8 cellular contexts compared by ENCODE assay signal in the genomic region with DNA sequence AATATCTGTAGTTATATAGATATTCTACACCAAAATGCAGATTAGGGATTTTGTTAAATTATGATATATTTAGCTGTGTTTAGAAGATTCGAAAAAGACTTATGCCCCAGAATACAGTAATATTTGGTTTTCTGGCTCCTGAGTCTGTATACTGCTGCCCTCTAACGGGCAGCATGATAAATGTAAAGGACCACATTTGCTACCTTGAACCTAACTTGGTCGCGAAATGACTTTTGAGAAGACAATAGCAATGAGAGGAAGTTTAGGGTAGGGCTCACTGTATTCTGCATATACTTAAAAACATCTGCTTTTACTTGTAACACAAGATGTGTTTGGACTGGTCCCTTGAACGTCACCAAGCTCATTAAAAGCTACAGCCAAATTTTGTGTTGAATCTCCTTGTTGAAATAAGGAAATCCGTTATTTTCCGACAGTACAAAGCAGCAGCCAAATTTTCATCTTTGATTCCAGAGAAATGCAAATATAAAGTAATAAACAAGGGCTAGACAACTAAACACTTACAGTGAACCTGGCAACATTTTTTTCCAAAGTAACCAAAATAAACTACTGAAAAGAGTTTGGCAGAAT.
DNase-seq lines count a peak whose midpoint lies in the region; ATAC-seq and TF ChIP-seq lines count a peak whose summit lies in the region.

No MANE protein-coding gene starts in this region.

- DNase-seq in COLO668 (lab: John Stamatoyannopoulos, UW; ENCODE audit: unreplicated experiment): peak; percentile 13
- DNase-seq in GM19238 (ENCODE audit: insufficient read length, low spot score): peak; percentile 18
- DNase-seq in NCI-H1694 treated with DMSO at 0.1 percent for 48 hours (lab: John Stamatoyannopoulos, UW): peak; percentile 32
- peak; percentile 19 for DNase-seq in activated naive CD4-positive, alpha-beta T cell treated with anti-CD3 and anti-CD28 coated beads, Interleukin-2, amount 50 U/mL, for 16 hours
- no peak for DNase-seq in left cardiac atrium
- no peak for DNase-seq in gastrocnemius medialis
- no peak for DNase-seq in coronary artery (ENCODE audit: low spot score)
- DNase-seq in NCI-H128 (lab: John Stamatoyannopoulos, UW; ENCODE audit: unreplicated experiment): no peak

- H3K9me3 ChIP-seq in gastrocnemius medialis: no peaks in the 10 kb centered on the region

- H3K27ac ChIP-seq in gastrocnemius medialis: no peak overlapping the region
- H3K27ac ChIP-seq in coronary artery: no peak overlapping the region

- ATAC-seq in left cardiac atrium (peak; percentile 78), gastrocnemius medialis (peak; percentile 57 to 73)

- no peak for TF ChIP-seq POLR2A in gastrocnemius medialis (IDR thresholded peaks at IDR 0.05)

- H3K4me1 ChIP-seq in gastrocnemius medialis: peaks cover 15 to 17% of the 10 kb centered on the region in 2 donors

- no peaks in the 10 kb centered on the region for H3K36me3 ChIP-seq in gastrocnemius medialis

- TF ChIP-seq CTCF in gastrocnemius medialis (IDR thresholded peaks at IDR 0.05 in 4 of 5, conservative IDR thresholded peaks at IDR 0.05 in 1 of 5) (peak; percentile 43 to 65 (median 61)), coronary artery (IDR thresholded peaks at IDR 0.05) (no peak)

- H3K4me3 ChIP-seq in gastrocnemius medialis (no peak overlapping the region), coronary artery (no peak overlapping the region)

- in situ Hi-C loops in gastrocnemius medialis (cut with MboI; ENCODE audit: low sequenced_read_pairs in 4 of 4): loop anchor here in 2 of 4 donors (10.0 kb wide), 1 partner anchor 218 kb away; no protein-coding TSS in a partner anchor

- intact Hi-C loops in left cardiac atrium (cut with DNase I): loop anchor here (1.0 to 10.0 kb wide), 3 partner anchors 215 to 352 kb away; no protein-coding TSS in a partner anchor
- intact Hi-C loops in gastrocnemius medialis (cut with DNase I; ENCODE audit: low total_unique reads): loop anchor here (1.0 to 5.0 kb wide), 4 partner anchors 110 to 361 kb away; a partner anchor contains a TSS

- H3K27me3 ChIP-seq in gastrocnemius medialis: no peaks in the 10 kb centered on the region

Comparison
In these comparisons a context has a peak if more than half of its experiments do, and no peak if none do; other contexts are left out.
1. DNase-seq: peak in COLO668 (single experiment), GM19238 (single experiment), NCI-H1694 treated with DMSO at 0.1 percent for 48 hours (single experiment) and activated naive CD4-positive, alpha-beta T cell treated with anti-CD3 and anti-CD28 coated beads, Interleukin-2, amount 50 U/mL, for 16 hours (single experiment); none in left cardiac atrium (single experiment), gastrocnemius medialis (0 of 2), coronary artery (single experiment) and NCI-H128 (single experiment).